ENCODE assay signal across 24 cellular contexts in genomic region chr11:68978626-68978930, GRCh38. TPM values are rescaled to one million over a fixed set of nuclear protein-coding genes. Genes with fewer than 3 reads are reported as not detected.
"Had no signal": no experiment of that assay in that cellular context is flagged by ENCODE, and none has a peak within 500 bp of the region (broad histone marks: within the 10 kb centered on the region; RNA-seq: fewer than 3 reads in every experiment).

No MANE protein-coding gene starts in this region.

- DNase-seq: activated CD4-positive, alpha-beta T cell treated with anti-CD3 and anti-CD28 coated beads for 48 hours; activated CD8-positive, alpha-beta T cell treated with anti-CD3 and anti-CD28 coated beads for 36 hours; activated naive CD4-positive, alpha-beta T cell; activated naive CD8-positive, alpha-beta T cell treated with anti-CD3 and anti-CD28 coated beads for 36 hours; effector memory CD4-positive, alpha-beta T cell; hippocampal formation; left ventricle myocardium inferior; midbrain; natural killer cell; stimulated activated CD4-positive, alpha-beta T cell treated with anti-CD3 and anti-CD28 coated beads, Interleukin-15, amount 100 ng/mL, for 24 hours; stimulated activated naive B cell treated with anti-CD40 and anti-IgM and Interleukin-4, amounts not matched to agents 10 μg/mL and 1 μg/mL and 100 μg/mL, for 72 hours; T1000 had no signal

- H3K4me1 ChIP-seq: breast epithelium, right lobe of liver, upper lobe of left lung had no signal

- H3K4me2 ChIP-seq: smooth muscle cell had no signal

- ATAC-seq: activated CD8-positive, alpha-beta T cell treated with anti-CD3 and anti-CD28 coated beads for 36 hours; natural killer cell; stimulated activated naive B cell treated with anti-CD40 and anti-IgM and Interleukin-4, amounts not matched to agents 10 μg/mL and 1 μg/mL and 100 μg/mL, for 72 hours had no signal

- H3K36me3 ChIP-seq: breast epithelium, left ventricle myocardium inferior, right lobe of liver, upper lobe of left lung had no signal

- FAIRE-seq: astrocyte, colon, endothelial cell of umbilical vein, frontal cortex had no signal

- H3K27me3 ChIP-seq: breast epithelium, right lobe of liver, upper lobe of left lung had no signal

- H3K9me3 ChIP-seq: right lobe of liver, upper lobe of left lung had no signal

- H3K4me3 ChIP-seq: breast epithelium, left ventricle myocardium inferior, right lobe of liver, smooth muscle cell, upper lobe of left lung had no signal

- H3K27ac ChIP-seq: breast epithelium, left ventricle myocardium inferior, right lobe of liver, upper lobe of left lung had no signal

RNA-seq across cellular contexts. Expression of gene MRGPRD, which starts 2.2 kb away (rescaled TPM):
- total RNA-seq: activated CD8-positive, alpha-beta T cell treated with anti-CD3 and anti-CD28 coated beads for 36 hours; activated naive CD8-positive, alpha-beta T cell treated with anti-CD3 and anti-CD28 coated beads for 36 hours; astrocyte; breast epithelium; dermis microvascular lymphatic vessel endothelial cell; endothelial cell of umbilical vein; esophagus mucosa; frontal cortex; left ventricle myocardium inferior; lung microvascular endothelial cell; natural killer cell; right lobe of liver; smooth muscle cell; temporal lobe; upper lobe of left lung had no signal
- polyA plus RNA-seq: endothelial cell of umbilical vein, smooth muscle cell had no signal

RNA-seq across cellular contexts. Expression of gene MRGPRF, which starts 34.5 kb away (rescaled TPM):
- total RNA-seq: activated CD8-positive, alpha-beta T cell treated with anti-CD3 and anti-CD28 coated beads for 36 hours; activated naive CD8-positive, alpha-beta T cell treated with anti-CD3 and anti-CD28 coated beads for 36 hours; endothelial cell of umbilical vein; natural killer cell had no signal
- polyA plus RNA-seq: endothelial cell of umbilical vein had no signal
